Comparison of ENCODE assay signal across 21 cellular contexts in genomic region chr6:168562576-168563151, GRCh38.
"Had no signal": no experiment of that assay in that cellular context is flagged by ENCODE, and none has a peak within 500 bp of the region (broad histone marks: within the 10 kb centered on the region; RNA-seq: fewer than 3 reads in every experiment).

No MANE protein-coding gene starts in this region.

- H3K4me3 Mint-ChIP-seq: nephron; stimulated activated effector memory CD8-positive, alpha-beta T cell treated with anti-CD3 and anti-CD28 coated beads, Interleukin-12 subunit alpha, Interleukin-12 subunit beta, amount 100 ng/mL, for 72 hours had no signal

- H3K27ac Mint-ChIP-seq: naive B cell; nephron; stimulated activated effector memory CD8-positive, alpha-beta T cell treated with anti-CD3 and anti-CD28 coated beads, Interleukin-12 subunit alpha, Interleukin-12 subunit beta, amount 100 ng/mL, for 72 hours had no signal

- H3K4me1 Mint-ChIP-seq: naive B cell; stimulated activated effector memory CD8-positive, alpha-beta T cell treated with anti-CD3 and anti-CD28 coated beads, Interleukin-12 subunit alpha, Interleukin-12 subunit beta, amount 100 ng/mL, for 72 hours had no signal

- H3K36me3 Mint-ChIP-seq: naive B cell; stimulated activated effector memory CD8-positive, alpha-beta T cell treated with anti-CD3 and anti-CD28 coated beads, Interleukin-12 subunit alpha, Interleukin-12 subunit beta, amount 100 ng/mL, for 72 hours had no signal

- H3K4me3 ChIP-seq: colonic mucosa, esophagus squamous epithelium, gastroesophageal sphincter, suprapubic skin, tibial artery, upper lobe of right lung, vagina had no signal

- H3K9me3 Mint-ChIP-seq: nephron had no signal

- H3K27me3 ChIP-seq: colonic mucosa, esophagus squamous epithelium, gastroesophageal sphincter, neutrophil, tibial artery, upper lobe of right lung, vagina had no signal

- H3K4me1 ChIP-seq: colonic mucosa, esophagus squamous epithelium, gastroesophageal sphincter, suprapubic skin, tibial artery, upper lobe of right lung, vagina had no signal

- DNase-seq: colonic mucosa; dermis blood vessel endothelial cell; esophagus squamous epithelium; foreskin fibroblast; kidney; left cardiac atrium; left ventricle myocardium superior; mesendoderm; naive B cell; right cardiac atrium; stimulated activated CD4-positive, alpha-beta T cell treated with anti-CD3 and anti-CD28 coated beads, Interleukin-4, amount 100 ng/mL, for 1 hour; stimulated activated CD8-positive, alpha-beta memory T cell treated with anti-CD3 and anti-CD28 coated beads, Interleukin-4, amount 100 ng/mL, for 48 hours; stimulated activated naive CD8-positive, alpha-beta T cell treated with anti-CD3 and anti-CD28 coated beads, Interleukin-15, Interleukin-2, amounts not matched to agents 100 U/mL and 50 U/mL, for 24 hours; tibial artery; upper lobe of right lung had no signal

- H3K9me3 ChIP-seq: colonic mucosa, esophagus squamous epithelium, gastroesophageal sphincter, neutrophil, suprapubic skin, tibial artery, upper lobe of right lung, vagina had no signal

- H3K36me3 ChIP-seq: colonic mucosa, esophagus squamous epithelium, gastroesophageal sphincter, neutrophil, suprapubic skin, upper lobe of right lung, vagina had no signal

- FAIRE-seq: kidney had no signal

- H3K27ac ChIP-seq: colonic mucosa, gastroesophageal sphincter, neutrophil, suprapubic skin, tibial artery, upper lobe of right lung, vagina had no signal
